18 cellular contexts compared by ENCODE assay signal in genomic region chr14:102769049-102769327, GRCh38. TPM values are rescaled to one million over a fixed set of nuclear protein-coding genes. Genes with fewer than 3 reads are reported as not detected.
DNase-seq lines count a peak whose midpoint lies in the region; ATAC-seq, FAIRE-seq and TF ChIP-seq lines count a peak whose summit lies in the region.
"Had no signal": no experiment of that assay in that cellular context is flagged by ENCODE, and none has a peak within 500 bp of the region (broad histone marks: within the 10 kb centered on the region; RNA-seq: fewer than 3 reads in every experiment).

No MANE protein-coding gene starts in this region.

- H3K79me2 ChIP-seq in OCI-LY3 (ENCODE audit: low read length) = no peaks in the 10 kb centered on the region

- no peaks in the 10 kb centered on the region for H4K20me1 ChIP-seq in OCI-LY3 (ENCODE audit: insufficient read depth, low read length)

- H3K27ac Mint-ChIP-seq in stimulated activated memory B cell treated with anti-CD40 and anti-IgM and Interleukin-4, amounts not matched to agents 10 μg/mL and 1 μg/mL and 100 μg/mL, for 72 hours = peak overlapping the region; percentile 89

- no peaks in the 10 kb centered on the region for H3K9me3 ChIP-seq in OCI-LY3 (ENCODE audit: insufficient read depth, low read length)

- H3K4me2 ChIP-seq in OCI-LY3 (ENCODE audit: low read length) = peak overlapping the region; percentile 42
- H3K4me2 ChIP-seq: KMS-11 had no signal

- peaks cover 93% of the 10 kb centered on the region for H3K4me1 ChIP-seq in OCI-LY3 (ENCODE audit: low read length)

- H3K9ac ChIP-seq in OCI-LY3 (ENCODE audit: low read length) = peak overlapping the region; percentile 67
- H3K9ac ChIP-seq: GM23248, KMS-11 had no signal

- H3K4me3 ChIP-seq in OCI-LY3 (ENCODE audit: low read length) = no peak overlapping the region; the same call in 1 of the 2 replicates
- H3K4me3 ChIP-seq: GM23248 had no signal

- DNase-seq in GM12891 (ENCODE audit: insufficient read length, low spot score) (no peak), iPS-NIHi7 (ENCODE audit: extremely low spot score) (no peak), pons (ENCODE audit: low spot score) (no peak), OCI-M2 (lab: John Stamatoyannopoulos, UW; ENCODE audit: unreplicated experiment) (no peak)
- DNase-seq: DMS79, GM23248, NCI-H1417 treated with DMSO at 0.1 percent for 48 hours, NCI-H187 treated with DMSO at 0.1 percent for 48 hours, NCI-H2227 treated with DMSO at 0.1 percent for 48 hours, NCI-H524, SW 1271 had no signal

- peaks cover 86% of the 10 kb centered on the region for H3K4me1 Mint-ChIP-seq in stimulated activated memory B cell treated with anti-CD40 and anti-IgM and Interleukin-4, amounts not matched to agents 10 μg/mL and 1 μg/mL and 100 μg/mL, for 72 hours

- no peaks in the 10 kb centered on the region for H3K27me3 ChIP-seq in OCI-LY3 (ENCODE audit: low read depth, low read length)

- peak overlapping the region; percentile 95 for H3K27ac ChIP-seq in OCI-LY3 (ENCODE audit: low read length)
- H3K27ac ChIP-seq: C4-2B, GM23248, KMS-11 had no signal

- no peak overlapping the region for H2AFZ ChIP-seq in OCI-LY3 (ENCODE audit: low read depth, low read length)
- H2AFZ ChIP-seq: GM23248 had no signal

- H3K27me3 Mint-ChIP-seq in stimulated activated memory B cell treated with anti-CD40 and anti-IgM and Interleukin-4, amounts not matched to agents 10 μg/mL and 1 μg/mL and 100 μg/mL, for 72 hours = no peaks in the 10 kb centered on the region

- peak; percentile 4 for ATAC-seq in esophagus mucosa
- ATAC-seq in stimulated activated memory B cell treated with anti-CD40 and anti-IgM and Interleukin-4, amounts not matched to agents 10 μg/mL and 1 μg/mL and 100 μg/mL, for 72 hours = no peak
- ATAC-seq in HG03469 (IDR thresholded peaks at IDR 0.05; ENCODE audit: unreplicated experiment) = no peak
- ATAC-seq: Panc1 had no signal

- no peak for TF ChIP-seq POLR2A in GM12891 (IDR thresholded peaks at IDR 0.05; ENCODE audit: low read depth, low read length)

- no peaks in the 10 kb centered on the region for H3K36me3 ChIP-seq in OCI-LY3 (replicated peaks; ENCODE audit: low read depth, low read length)

- H3K4me3 Mint-ChIP-seq in stimulated activated memory B cell treated with anti-CD40 and anti-IgM and Interleukin-4, amounts not matched to agents 10 μg/mL and 1 μg/mL and 100 μg/mL, for 72 hours = no peak overlapping the region

- H3K36me3 Mint-ChIP-seq in stimulated activated memory B cell treated with anti-CD40 and anti-IgM and Interleukin-4, amounts not matched to agents 10 μg/mL and 1 μg/mL and 100 μg/mL, for 72 hours = no peaks in the 10 kb centered on the region

- peak; percentile 76 for FAIRE-seq in GM12891 (lab: Jason Lieb, UNC)

- no peak for TF ChIP-seq CTCF in OCI-LY3 (IDR thresholded peaks at IDR 0.05; ENCODE audit: low read depth, low read length)

- H3K9me3 Mint-ChIP-seq in stimulated activated memory B cell treated with anti-CD40 and anti-IgM and Interleukin-4, amounts not matched to agents 10 μg/mL and 1 μg/mL and 100 μg/mL, for 72 hours = peaks cover 5% of the 10 kb centered on the region

TF ChIP-seq in GM12891, 5 proteins besides CTCF, POLR2A, EP300 and RAD21:
- TF ChIP-seq POLR2AphosphoS5 (IDR thresholded peaks at IDR 0.05; ENCODE audit: low read depth, low read length) = no peak
- TF ChIP-seq POU2F2 (IDR thresholded peaks at IDR 0.05; ENCODE audit: low read depth, low read length) = no peak
- no peak for TF ChIP-seq SPI1 (IDR thresholded peaks at IDR 0.05; ENCODE audit: low read depth, low read length)
- TF ChIP-seq TAF1 (IDR thresholded peaks at IDR 0.05; ENCODE audit: low read depth, low read length) = no peak
- no peak for TF ChIP-seq PAX5 (IDR thresholded peaks at IDR 0.05; ENCODE audit: insufficient read depth, low read length, severe bottlenecking)

RNA-seq across cellular contexts. Expression of gene TRAF3, which starts 8.3 kb away (rescaled TPM):
- polyA plus RNA-seq in GM12891 (2012; ENCODE audit: low read depth, missing spikeins) = 49.2 TPM
- 15.1 TPM for total RNA-seq in esophagus mucosa
